13 cellular contexts compared by ENCODE assay signal in genomic region chr16:15671530-15672117, GRCh38. TPM values are rescaled to one million over a fixed set of nuclear protein-coding genes. Genes with fewer than 3 reads are reported as not detected.
DNase-seq lines count a peak whose midpoint lies in the region; ATAC-seq and TF ChIP-seq lines count a peak whose summit lies in the region.
"Had no signal": no experiment of that assay in that cellular context is flagged by ENCODE, and none has a peak within 500 bp of the region (broad histone marks: within the 10 kb centered on the region; RNA-seq: fewer than 3 reads in every experiment).

No MANE protein-coding gene starts in this region.

- peak overlapping the region; percentile 67 to 76 for H3K27ac ChIP-seq in thoracic aorta

- no peaks in the 10 kb centered on the region for H3K27me3 Mint-ChIP-seq in activated T-cell treated with anti-CD3 and anti-CD28 coated beads, Interleukin-2, amount 50 U/mL, for 72 hours (ENCODE audit: low read depth)
- no peaks in the 10 kb centered on the region for H3K27me3 Mint-ChIP-seq in activated T-helper 1 cell treated with anti-CD3 and anti-CD28 coated beads, Interleukin-12 subunit alpha, Interleukin-12 subunit beta, Interleukin-2, Interleukin-4 antibody, amounts not matched to agents 30 ng/mL and 10 ng/mL and 1 ng/mL, durations not matched to agents 14 hours and 24 hours and 36 hours (ENCODE audit: insufficient read depth)
- H3K27me3 Mint-ChIP-seq in immature natural killer cell (ENCODE audit: low read depth in 3 of 3): peaks cover 0 to 3% (median 2%) of the 10 kb centered on the region in 3 donors

- no peak for DNase-seq in activated T-cell treated with anti-CD3 and anti-CD28 coated beads, Interleukin-2, amount 50 U/mL, for 72 hours
- DNase-seq in activated T-cell treated with anti-CD3 and anti-CD28 coated beads, Interleukin-2, amount 50 U/mL, for 1 hour: no peak
- no peak for DNase-seq in activated T-helper 1 cell treated with anti-CD3 and anti-CD28 coated beads, Interleukin-12 subunit alpha, Interleukin-12 subunit beta, Interleukin-2, Interleukin-4 antibody, amounts not matched to agents 30 ng/mL and 10 ng/mL and 1 ng/mL, durations not matched to agents 14 hours and 24 hours and 36 hours (ENCODE audit: low spot score)
- DNase-seq in immature natural killer cell (no peak), thoracic aorta (ENCODE audit: low spot score) (no peak), H4 (ENCODE audit: low spot score) (no peak), NCI-H446 treated with DMSO at 0.1 percent for 48 hours (lab: John Stamatoyannopoulos, UW) (no peak)
- DNase-seq: amniotic stem cell; COR-L47; NCI-H524 treated with DMSO at 0.1 percent for 48 hours; stimulated activated CD4-positive, alpha-beta T cell treated with anti-CD3 and anti-CD28 coated beads, Interleukin-4, amount 100 ng/mL, for 4 hours had no signal

- no peak for ATAC-seq in activated T-cell treated with anti-CD3 and anti-CD28 coated beads, Interleukin-2, amount 50 U/mL, for 72 hours (replicated peaks in 1 of 2)
- ATAC-seq in thoracic aorta (ENCODE audit: insufficient number of reproducible peaks, low FRiP score, low read depth) (no peak), GM19328 (IDR thresholded peaks at IDR 0.05; ENCODE audit: unreplicated experiment) (no peak)

- H3K9me3 ChIP-seq in thoracic aorta: no peaks in the 10 kb centered on the region
- H3K9me3 ChIP-seq: HAP-1 had no signal

- H3K9me3 Mint-ChIP-seq in activated T-cell treated with anti-CD3 and anti-CD28 coated beads, Interleukin-2, amount 50 U/mL, for 72 hours: no peaks in the 10 kb centered on the region
- no peaks in the 10 kb centered on the region for H3K9me3 Mint-ChIP-seq in activated T-helper 1 cell treated with anti-CD3 and anti-CD28 coated beads, Interleukin-12 subunit alpha, Interleukin-12 subunit beta, Interleukin-2, Interleukin-4 antibody, amounts not matched to agents 30 ng/mL and 10 ng/mL and 1 ng/mL, durations not matched to agents 14 hours and 24 hours and 36 hours
- H3K9me3 Mint-ChIP-seq in immature natural killer cell: no peaks in the 10 kb centered on the region

- H3K4me1 ChIP-seq in thoracic aorta (ENCODE audit: control insufficient read depth in 1 of 2, low read depth in 2 of 2): peaks cover 15 to 19% of the 10 kb centered on the region in 2 donors
- H3K4me1 ChIP-seq: HAP-1 had no signal

- H3K4me3 Mint-ChIP-seq in activated T-cell treated with anti-CD3 and anti-CD28 coated beads, Interleukin-2, amount 50 U/mL, for 72 hours: peak overlapping the region; percentile 18 to 57
- no peak overlapping the region for H3K4me3 Mint-ChIP-seq in activated T-helper 1 cell treated with anti-CD3 and anti-CD28 coated beads, Interleukin-12 subunit alpha, Interleukin-12 subunit beta, Interleukin-2, Interleukin-4 antibody, amounts not matched to agents 30 ng/mL and 10 ng/mL and 1 ng/mL, durations not matched to agents 14 hours and 24 hours and 36 hours
- H3K4me3 Mint-ChIP-seq in immature natural killer cell: no peak overlapping the region

- no peak overlapping the region for H3K4me3 ChIP-seq in thoracic aorta
- H3K4me3 ChIP-seq: HAP-1 had no signal

- no peak for TF ChIP-seq CTCF in thoracic aorta (IDR thresholded peaks at IDR 0.05)

- intact Hi-C loops in activated T-helper 1 cell treated with anti-CD3 and anti-CD28 coated beads, Interleukin-12 subunit alpha, Interleukin-12 subunit beta, Interleukin-2, Interleukin-4 antibody, amounts not matched to agents 30 ng/mL and 10 ng/mL and 1 ng/mL, durations not matched to agents 14 hours and 24 hours and 36 hours (cut with micrococcal nuclease): loop anchor here (1.0 kb wide), 2 partner anchors 21 to 28 kb away; partner anchors contain the start of genes MARF1 and NDE1

- H3K4me1 Mint-ChIP-seq in activated T-cell treated with anti-CD3 and anti-CD28 coated beads, Interleukin-2, amount 50 U/mL, for 72 hours (ENCODE audit: low read depth): peaks cover 33% of the 10 kb centered on the region
- peaks cover 53% of the 10 kb centered on the region for H3K4me1 Mint-ChIP-seq in activated T-helper 1 cell treated with anti-CD3 and anti-CD28 coated beads, Interleukin-12 subunit alpha, Interleukin-12 subunit beta, Interleukin-2, Interleukin-4 antibody, amounts not matched to agents 30 ng/mL and 10 ng/mL and 1 ng/mL, durations not matched to agents 14 hours and 24 hours and 36 hours (ENCODE audit: low read depth)
- peaks cover 34 to 40% of the 10 kb centered on the region in 2 donors for H3K4me1 Mint-ChIP-seq in immature natural killer cell

- peaks cover 8% of the 10 kb centered on the region for H3K36me3 ChIP-seq in thoracic aorta

- no peaks in the 10 kb centered on the region for H3K27me3 ChIP-seq in thoracic aorta (replicated peaks; ENCODE audit: insufficient read depth)

- peak overlapping the region; percentile 90 for H3K27ac Mint-ChIP-seq in activated T-cell treated with anti-CD3 and anti-CD28 coated beads, Interleukin-2, amount 50 U/mL, for 72 hours
- peak overlapping the region; percentile 97 for H3K27ac Mint-ChIP-seq in activated T-helper 1 cell treated with anti-CD3 and anti-CD28 coated beads, Interleukin-12 subunit alpha, Interleukin-12 subunit beta, Interleukin-2, Interleukin-4 antibody, amounts not matched to agents 30 ng/mL and 10 ng/mL and 1 ng/mL, durations not matched to agents 14 hours and 24 hours and 36 hours
- H3K27ac Mint-ChIP-seq in immature natural killer cell: peak overlapping the region; percentile 83 to 99 (median 94)

- peaks cover 4 to 40% of the 10 kb centered on the region in 2 donors for H3K36me3 Mint-ChIP-seq in activated T-cell treated with anti-CD3 and anti-CD28 coated beads, Interleukin-2, amount 50 U/mL, for 72 hours (ENCODE audit: insufficient read depth in 2 of 2)
- peaks cover 40% of the 10 kb centered on the region for H3K36me3 Mint-ChIP-seq in activated T-helper 1 cell treated with anti-CD3 and anti-CD28 coated beads, Interleukin-12 subunit alpha, Interleukin-12 subunit beta, Interleukin-2, Interleukin-4 antibody, amounts not matched to agents 30 ng/mL and 10 ng/mL and 1 ng/mL, durations not matched to agents 14 hours and 24 hours and 36 hours (ENCODE audit: low read depth)
- H3K36me3 Mint-ChIP-seq in immature natural killer cell: peaks cover under 1 to 15% (median 5%) of the 10 kb centered on the region in 3 donors

RNA-seq across cellular contexts. Expression of gene NDE1, which starts 21.6 kb away (rescaled TPM):
- 100 to 1,000 TPM; 106 to 122 TPM for total RNA-seq in activated T-cell treated with anti-CD3 and anti-CD28 coated beads, Interleukin-2, amount 50 U/mL, for 72 hours
- 87.4 and 91.8 TPM in 2 replicates for total RNA-seq in activated T-helper 1 cell treated with anti-CD3 and anti-CD28 coated beads, Interleukin-12 subunit alpha, Interleukin-12 subunit beta, Interleukin-2, Interleukin-4 antibody, amounts not matched to agents 30 ng/mL and 10 ng/mL and 1 ng/mL, durations not matched to agents 14 hours and 24 hours and 36 hours
- 10 to 100 TPM in 2 of 3 donors, 1 to 10 TPM in 1; 3.8 to 55.1 (median 16.8) TPM for polyA plus RNA-seq in immature natural killer cell
- 10 to 100 TPM; 26.5 to 37.0 TPM for total RNA-seq in thoracic aorta
- total RNA-seq in H4 (2014; rRNA removed; shearing (Covaris generic)): 19.7 and 20.4 TPM in 2 replicates

RNA-seq across cellular contexts. Expression of gene MARF1, which starts 28.7 kb away (rescaled TPM):
- 10 to 100 TPM; 74.3 TPM for total RNA-seq in activated T-cell treated with anti-CD3 and anti-CD28 coated beads, Interleukin-2, amount 50 U/mL, for 72 hours
- total RNA-seq in activated T-helper 1 cell treated with anti-CD3 and anti-CD28 coated beads, Interleukin-12 subunit alpha, Interleukin-12 subunit beta, Interleukin-2, Interleukin-4 antibody, amounts not matched to agents 30 ng/mL and 10 ng/mL and 1 ng/mL, durations not matched to agents 14 hours and 24 hours and 36 hours: 58.8 and 58.9 TPM in 2 replicates
- polyA plus RNA-seq in immature natural killer cell: 10 to 100 TPM in 1 of 3 donors, 1 to 10 TPM in 2; 3.0 to 13.3 (median 4.0) TPM
- total RNA-seq in thoracic aorta: 10 to 100 TPM; 35.7 to 49.6 TPM
- total RNA-seq in H4 (2014; rRNA removed; shearing (Covaris generic)): 3.4 and 4.8 TPM in 2 replicates

Comparison
In these comparisons a context has a peak if more than half of its experiments do, and no peak if none do; other contexts are left out.
1. H3K4me3 Mint-ChIP-seq: peak in activated T-cell treated with anti-CD3 and anti-CD28 coated beads, Interleukin-2, amount 50 U/mL, for 72 hours (2 of 2); none in activated T-helper 1 cell treated with anti-CD3 and anti-CD28 coated beads, Interleukin-12 subunit alpha, Interleukin-12 subunit beta, Interleukin-2, Interleukin-4 antibody, amounts not matched to agents 30 ng/mL and 10 ng/mL and 1 ng/mL, durations not matched to agents 14 hours and 24 hours and 36 hours (single experiment) and immature natural killer cell (0 of 5).
2. Peak in every context shown above with its lines, with median percentiles within 50 percentile points of each other: H3K27ac Mint-ChIP-seq.